ENCODE assay signal across 10 cellular contexts in the genomic region with DNA sequence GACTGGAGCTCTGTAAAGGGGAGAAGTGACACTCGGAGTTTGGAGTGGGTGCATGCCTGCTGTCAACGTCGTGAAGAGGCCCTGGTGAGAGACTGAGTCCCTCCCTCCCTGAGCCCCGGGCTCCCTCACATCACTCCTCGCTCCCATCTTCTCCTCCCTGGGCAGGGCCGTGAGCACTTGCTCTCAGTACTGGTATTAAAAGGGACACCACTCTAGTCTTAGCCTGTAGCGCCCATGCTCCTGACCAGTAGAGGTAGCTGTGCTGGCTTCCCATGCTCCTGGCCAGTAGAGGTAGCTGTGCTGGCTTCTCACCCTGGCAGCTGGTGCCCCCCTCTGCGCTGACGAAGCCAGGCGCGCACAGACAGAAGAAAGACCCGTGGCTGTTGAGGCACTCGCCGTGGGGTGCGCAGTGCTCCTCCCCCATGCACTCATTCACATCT. TPM values are rescaled to one million over a fixed set of nuclear protein-coding genes. Genes with fewer than 3 reads are reported as not detected.
DNase-seq lines count a peak whose midpoint lies in the region; ATAC-seq and TF ChIP-seq lines count a peak whose summit lies in the region.
"Had no signal": no experiment of that assay in that cellular context is flagged by ENCODE, and none has a peak within 500 bp of the region (broad histone marks: within the 10 kb centered on the region; RNA-seq: fewer than 3 reads in every experiment).

No MANE protein-coding gene starts in this region.

- no peak for ATAC-seq in HG03025 (IDR thresholded peaks at IDR 0.05; ENCODE audit: low FRiP score, unreplicated experiment)

- H3K4me3 ChIP-seq in Peyer's patch (no peak overlapping the region), fibroblast of villous mesenchyme (ENCODE audit: low read depth, low read length) (no peak overlapping the region)

- no peaks in the 10 kb centered on the region for H3K4me1 ChIP-seq in Peyer's patch

- TF ChIP-seq POLR2A in Peyer's patch (IDR thresholded peaks at IDR 0.05), result no peak

- peak; percentile 64 for TF ChIP-seq CTCF in 22Rv1 (IDR thresholded peaks at IDR 0.05)
- peak; percentile 4 for TF ChIP-seq CTCF in GM10248 (IDR thresholded peaks at IDR 0.05; ENCODE audit: control extremely low read depth, extremely low read depth, low read depth, missing control alignments)
- no peak for TF ChIP-seq CTCF in Peyer's patch (IDR thresholded peaks at IDR 0.05)
- TF ChIP-seq CTCF in fibroblast of villous mesenchyme (IDR thresholded peaks at IDR 0.05; ENCODE audit: insufficient read depth, low read depth, low read length), result peak; percentile 40

- POLR2A ChIA-PET in GM10248 (lab: Yijun Ruan, JAX), result no interaction called here

- no peaks in the 10 kb centered on the region for H3K27me3 ChIP-seq in Peyer's patch

- CTCF ChIA-PET in GM10248 (lab: Yijun Ruan, JAX), result interaction anchor here (1.0 to 1.6 kb wide), 2 partner anchors 48 to 101 kb away, joined by 3 to 4 read pairs; no protein-coding TSS in a partner anchor

- no peaks in the 10 kb centered on the region for H3K36me3 ChIP-seq in Peyer's patch

- H3K9me3 ChIP-seq in Peyer's patch, result no peaks in the 10 kb centered on the region

- DNase-seq in GM10248 (ENCODE audit: extremely low spot score), result no peak
- peak in 2 of 3 donors; percentile 29 to 33 for DNase-seq in Peyer's patch
- no peak for DNase-seq in fibroblast of villous mesenchyme (ENCODE audit: low read depth)
- no peak for DNase-seq in GDM1 (lab: John Stamatoyannopoulos, UW)
- DNase-seq in NK-92 (lab: John Stamatoyannopoulos, UW; ENCODE audit: unreplicated experiment), result no peak
- DNase-seq in HCEC 1CT, result no peak
- DNase-seq: kidney glomerular epithelial cell; NK-92 treated with Interleukin-12 subunit alpha and Interleukin-12 subunit beta, amount 100 ng/mL, for 24 hours had no signal

- H3K27ac ChIP-seq in 22Rv1 (no peak overlapping the region), Peyer's patch (no peak overlapping the region)

RNA-seq across cellular contexts. Expression of a gene that starts 14.7 kb away (rescaled TPM):
- total RNA-seq in Peyer's patch (10 to 100 TPM; 11.6 to 18.2 (median 15.8) TPM), fibroblast of villous mesenchyme (14.8 and 24.6 TPM in 2 replicates)

RNA-seq across cellular contexts. Expression of a gene that starts 15.2 kb away (rescaled TPM):
- 100 to 1,000 TPM; 102 to 208 (median 161) TPM for total RNA-seq in Peyer's patch
- total RNA-seq in fibroblast of villous mesenchyme, result 252 and 317 TPM in 2 replicates

Comparison
In these comparisons a context has a peak if more than half of its experiments do, and no peak if none do; other contexts are left out.
1. CTCF ChIP-seq: peak in 22Rv1 (single experiment), GM10248 (single experiment) and fibroblast of villous mesenchyme (single experiment); none in Peyer's patch (0 of 6).
2. DNase-seq: peak in Peyer's patch (2 of 3); none in GM10248 (single experiment), fibroblast of villous mesenchyme (single experiment), GDM1 (single experiment), NK-92 (single experiment) and HCEC 1CT (single experiment).